ENCODE assay signal across 17 cellular contexts in the genomic region with DNA sequence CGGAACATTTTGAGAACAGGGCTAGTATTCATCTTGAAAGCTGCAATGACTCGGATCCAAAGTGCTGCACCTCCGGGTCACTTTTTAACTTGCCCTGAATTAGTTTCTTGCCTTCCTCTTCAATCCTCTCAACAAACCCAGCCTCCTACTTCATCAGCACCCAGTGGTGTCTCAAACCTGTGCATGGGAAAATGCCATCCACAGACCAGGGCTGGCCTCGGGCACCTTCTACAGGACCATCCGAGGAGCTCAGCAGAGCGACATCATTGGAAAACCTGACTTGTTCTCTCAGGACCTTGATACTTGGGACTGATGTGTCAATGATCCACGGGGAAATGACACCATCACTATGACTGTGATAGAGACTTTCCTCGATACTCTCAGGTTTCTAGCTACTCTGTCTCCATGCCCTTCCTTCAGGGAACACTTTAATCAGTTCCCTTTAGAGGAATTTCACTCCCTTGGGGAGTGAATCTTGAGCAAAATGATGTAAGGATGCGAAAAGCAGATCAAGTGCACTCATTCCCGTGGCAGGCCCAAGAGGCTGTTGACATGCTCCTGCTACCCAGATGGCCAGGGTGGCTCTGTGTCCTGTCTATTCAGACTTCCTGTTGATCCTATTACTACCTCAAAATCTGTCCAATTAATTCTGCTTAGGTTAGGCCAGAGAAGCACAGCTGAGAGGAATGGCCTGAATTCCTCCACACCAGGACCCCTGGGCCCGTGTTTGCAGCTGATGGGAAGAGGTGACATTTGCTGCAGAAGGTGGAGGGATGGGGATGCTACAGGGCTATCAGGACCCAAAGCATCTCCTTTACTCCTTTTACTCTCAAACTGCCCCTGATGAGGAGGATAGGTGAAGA.
"Had no signal": no experiment of that assay in that cellular context is flagged by ENCODE, and none has a peak within 500 bp of the region (broad histone marks: within the 10 kb centered on the region; RNA-seq: fewer than 3 reads in every experiment).

No MANE protein-coding gene starts in this region.

- DNase-seq: activated CD4-positive, alpha-beta T cell treated with anti-CD3 and anti-CD28 coated beads, Interleukin-2, amount 50 U/mL, for 1 hour; activated CD4-positive, CD25-positive, alpha-beta regulatory T cell; activated naive CD4-positive, alpha-beta T cell treated with anti-CD3 and anti-CD28 coated beads for 36 hours; activated naive CD8-positive, alpha-beta T cell treated with anti-CD3 and anti-CD28 coated beads, Interleukin-2, amount 50 U/mL, for 24 hours; aorta; cerebellar nuclear complex; erythroblast; left lung; mucosa of descending colon; naive thymus-derived CD4-positive, alpha-beta T cell; retina; stimulated activated CD4-positive, alpha-beta T cell treated with anti-CD3 and anti-CD28 coated beads, Interleukin-2, amount 100 ng/mL, for 48 hours; stimulated activated naive B cell treated with anti-CD40 and anti-IgM and Interleukin-4, amounts not matched to agents 10 μg/mL and 1 μg/mL and 100 μg/mL, for 72 hours; trophoblast cell had no signal

- H3K36me3 ChIP-seq: left lung had no signal

- H3K4me3 Mint-ChIP-seq: activated naive CD4-positive, alpha-beta T cell treated with anti-CD3 and anti-CD28 coated beads for 36 hours; activated naive CD8-positive, alpha-beta T cell treated with anti-CD3 and anti-CD28 coated beads, Interleukin-2, amount 50 U/mL, for 24 hours; activated T-helper 17 cell treated with anti-CD3 and anti-CD28 coated beads, Interleukin-2, amount 50 U/mL, for 72 hours; naive thymus-derived CD4-positive, alpha-beta T cell; stimulated activated naive B cell treated with anti-CD40 and anti-IgM and Interleukin-4, amounts not matched to agents 10 μg/mL and 1 μg/mL and 100 μg/mL, for 72 hours; T-helper 1 cell treated with Interleukin-12 subunit alpha and Interleukin-12 subunit beta and Interleukin-4 antibody, amounts not matched to agents 30 μg/mL and 1 μg/mL, for 36 hours had no signal

- H3K27me3 ChIP-seq: hepatocyte, left lung had no signal

- H3K9me3 ChIP-seq: left lung, mucosa of descending colon had no signal

- ATAC-seq: activated naive CD8-positive, alpha-beta T cell treated with anti-CD3 and anti-CD28 coated beads, Interleukin-2, amount 50 U/mL, for 24 hours; activated T-helper 17 cell treated with anti-CD3 and anti-CD28 coated beads, Interleukin-2, amount 50 U/mL, for 72 hours; left lung; mucosa of descending colon; naive thymus-derived CD4-positive, alpha-beta T cell; stimulated activated naive B cell treated with anti-CD40 and anti-IgM and Interleukin-4, amounts not matched to agents 10 μg/mL and 1 μg/mL and 100 μg/mL, for 72 hours had no signal

- H3K4me3 ChIP-seq: hepatocyte, left lung, mucosa of descending colon had no signal

- H3K27ac ChIP-seq: hepatocyte, left lung had no signal

- H2AFZ ChIP-seq: hepatocyte had no signal

- H3K4me1 Mint-ChIP-seq: activated naive CD8-positive, alpha-beta T cell treated with anti-CD3 and anti-CD28 coated beads, Interleukin-2, amount 50 U/mL, for 24 hours; activated T-helper 17 cell treated with anti-CD3 and anti-CD28 coated beads, Interleukin-2, amount 50 U/mL, for 72 hours; naive thymus-derived CD4-positive, alpha-beta T cell; stimulated activated naive B cell treated with anti-CD40 and anti-IgM and Interleukin-4, amounts not matched to agents 10 μg/mL and 1 μg/mL and 100 μg/mL, for 72 hours had no signal

- H3K4me1 ChIP-seq: left lung had no signal

- H3K4me2 ChIP-seq: hepatocyte had no signal

- H3K9me3 Mint-ChIP-seq: activated naive CD4-positive, alpha-beta T cell treated with anti-CD3 and anti-CD28 coated beads for 36 hours; activated naive CD8-positive, alpha-beta T cell treated with anti-CD3 and anti-CD28 coated beads, Interleukin-2, amount 50 U/mL, for 24 hours; activated T-helper 17 cell treated with anti-CD3 and anti-CD28 coated beads, Interleukin-2, amount 50 U/mL, for 72 hours; stimulated activated naive B cell treated with anti-CD40 and anti-IgM and Interleukin-4, amounts not matched to agents 10 μg/mL and 1 μg/mL and 100 μg/mL, for 72 hours; T-helper 1 cell treated with Interleukin-12 subunit alpha and Interleukin-12 subunit beta and Interleukin-4 antibody, amounts not matched to agents 30 μg/mL and 1 μg/mL, for 36 hours had no signal

- H3K27ac Mint-ChIP-seq: activated naive CD4-positive, alpha-beta T cell treated with anti-CD3 and anti-CD28 coated beads for 36 hours; activated naive CD8-positive, alpha-beta T cell treated with anti-CD3 and anti-CD28 coated beads, Interleukin-2, amount 50 U/mL, for 24 hours; activated T-helper 17 cell treated with anti-CD3 and anti-CD28 coated beads, Interleukin-2, amount 50 U/mL, for 72 hours; naive thymus-derived CD4-positive, alpha-beta T cell; stimulated activated naive B cell treated with anti-CD40 and anti-IgM and Interleukin-4, amounts not matched to agents 10 μg/mL and 1 μg/mL and 100 μg/mL, for 72 hours; T-helper 1 cell treated with Interleukin-12 subunit alpha and Interleukin-12 subunit beta and Interleukin-4 antibody, amounts not matched to agents 30 μg/mL and 1 μg/mL, for 36 hours had no signal
